Comparison of ENCODE assay signal across 10 cellular contexts in genomic region chr9:121599872-121600585, GRCh38. TPM values are rescaled to one million over a fixed set of nuclear protein-coding genes. Genes with fewer than 3 reads are reported as not detected.
DNase-seq lines count a peak whose midpoint lies in the region; ATAC-seq and TF ChIP-seq lines count a peak whose summit lies in the region.
"Had no signal": no experiment of that assay in that cellular context is flagged by ENCODE, and none has a peak within 500 bp of the region (broad histone marks: within the 10 kb centered on the region; RNA-seq: fewer than 3 reads in every experiment).

No MANE protein-coding gene starts in this region.

- H3K36me3 ChIP-seq in stomach smooth muscle (ENCODE audit: control insufficient read depth in 2 of 2, insufficient read depth in 2 of 2, low read length in 2 of 2): peaks cover 0 to 2% of the 10 kb centered on the region in 2 donors

- H3K9me3 Mint-ChIP-seq in MCF 10A (ENCODE audit: unreplicated experiment): peaks cover 6% of the 10 kb centered on the region

- POLR2A ChIA-PET in MCF 10A (lab: Yijun Ruan, JAX): interaction anchor here (2.2 kb wide), 1 partner anchor 9 kb away, joined by 17 read pairs; no protein-coding TSS in a partner anchor

- no peak overlapping the region for H3K27ac Mint-ChIP-seq in MCF 10A (ENCODE audit: low read depth, unreplicated experiment)

- H3K27me3 ChIP-seq in stomach smooth muscle (ENCODE audit: control insufficient read depth in 1 of 2, insufficient read depth in 2 of 2, low read length in 2 of 2): no peaks in the 10 kb centered on the region

- intact Hi-C loops in MCF 10A (cut with micrococcal nuclease): loop anchor here (10.0 kb wide), 1 partner anchor 45 kb away; no protein-coding TSS in a partner anchor

- DNase-seq in HFF-Myc (ENCODE audit: extremely low read depth, low read depth) (no peak), MCF 10A (ENCODE audit: unreplicated experiment) (peak; percentile 32), left kidney (ENCODE audit: low read depth, low spot score) (peak; percentile 49), DMS153 (lab: John Stamatoyannopoulos, UW) (no peak), NCI-H524 treated with DMSO at 0.1 percent for 48 hours (lab: John Stamatoyannopoulos, UW) (no peak)
- no peak for DNase-seq in activated CD8-positive, alpha-beta memory T cell treated with anti-CD3 and anti-CD28 coated beads, Interleukin-2, amount 50 U/mL, for 48 hours
- DNase-seq: activated CD4-positive, alpha-beta T cell treated with anti-CD3 and anti-CD28 coated beads, Interleukin-2, amount 50 U/mL, for 48 hours; stimulated activated CD4-positive, alpha-beta T cell treated with anti-CD3 and anti-CD28 coated beads, Interleukin-4, amount 100 ng/mL, for 4 hours had no signal

- H3K9me3 ChIP-seq in stomach smooth muscle (ENCODE audit: control insufficient read depth in 2 of 2, low read length in 2 of 2): peaks cover 0 to 5% of the 10 kb centered on the region in 2 donors

- CTCF ChIA-PET in MCF 10A (lab: Yijun Ruan, JAX): interaction anchor here (0.6 to 2.7 kb wide), 6 partner anchors 10 to 119 kb away, joined by 3 to 8 read pairs (median 6); no protein-coding TSS in a partner anchor

- peak overlapping the region; percentile 50 for H3K4me3 Mint-ChIP-seq in MCF 10A (ENCODE audit: unreplicated experiment)

- TF ChIP-seq CTCF in HFF-Myc (IDR thresholded peaks at IDR 0.05; ENCODE audit: low read depth, low read length, missing control alignments): no peak
- TF ChIP-seq CTCF in MCF 10A (IDR thresholded peaks at IDR 0.05; ENCODE audit: unreplicated experiment): no peak

- no peak for ATAC-seq in activated CD4-positive, CD25-positive, alpha-beta regulatory T cell treated with anti-CD3 and anti-CD28 coated beads, Interleukin-2, amount 50 U/mL, for 24 hours

- H3K27me3 Mint-ChIP-seq in MCF 10A (ENCODE audit: insufficient read depth, unreplicated experiment): peaks cover 11% of the 10 kb centered on the region

- H3K27ac ChIP-seq in stomach smooth muscle (ENCODE audit: low read length): peak overlapping the region; percentile 49

- H3K36me3 Mint-ChIP-seq in MCF 10A (ENCODE audit: insufficient read depth, unreplicated experiment): no peaks in the 10 kb centered on the region

- peaks cover 11% of the 10 kb centered on the region for H3K4me1 Mint-ChIP-seq in MCF 10A (ENCODE audit: insufficient read depth, unreplicated experiment)

- peak overlapping the region; percentile 64 to 72 for H3K9ac ChIP-seq in stomach smooth muscle (ENCODE audit: low read length in 2 of 2)

- peak overlapping the region; percentile 41 for H3K4me3 ChIP-seq in HFF-Myc (replicated peaks; ENCODE audit: low read depth, low read length)
- H3K4me3 ChIP-seq in stomach smooth muscle (ENCODE audit: low read length in 2 of 2): peak overlapping the region; percentile 61 to 77

- BruUV-seq in MCF 10A (replicated peaks; lab: Mats Ljungman, UMichigan): no TSS peak

- peaks cover 55% of the 10 kb centered on the region for H3K4me1 ChIP-seq in stomach smooth muscle (ENCODE audit: control insufficient read depth, insufficient read depth, low read length)

RNA-seq across cellular contexts. Expression of gene DAB2IP, which starts 51.4 kb away (rescaled TPM):
- 15.5 and 17.0 TPM in 2 replicates for total RNA-seq in MCF 10A (2022)

Comparison
In these comparisons a context has a peak if more than half of its experiments do, and no peak if none do; other contexts are left out.
1. DNase-seq: peak in MCF 10A (single experiment) and left kidney (single experiment); none in HFF-Myc (single experiment), DMS153 (single experiment), activated CD8-positive, alpha-beta memory T cell treated with anti-CD3 and anti-CD28 coated beads, Interleukin-2, amount 50 U/mL, for 48 hours (single experiment) and NCI-H524 treated with DMSO at 0.1 percent for 48 hours (single experiment).